In the genomic region with DNA sequence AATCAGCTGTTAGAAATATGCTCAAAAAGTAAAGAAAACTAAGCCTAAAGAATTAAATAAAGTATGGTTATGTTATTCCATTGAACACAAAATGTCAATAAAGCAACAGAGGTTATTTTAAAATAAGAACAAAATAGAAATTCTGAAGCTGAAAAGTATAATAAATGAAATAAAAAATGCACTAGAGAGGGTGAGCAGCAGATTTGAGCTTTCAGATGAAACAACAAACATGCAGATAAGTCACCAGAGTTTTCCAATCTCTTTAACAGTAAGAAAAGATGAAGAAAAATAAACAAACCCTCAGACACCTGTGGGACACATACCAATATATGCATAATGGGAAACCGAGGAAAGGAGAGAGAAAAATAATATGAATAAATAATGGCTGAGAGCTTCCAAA, we compare ENCODE assay signal across 9 cellular contexts.
"Had no signal": no experiment of that assay in that cellular context is flagged by ENCODE, and none has a peak within 500 bp of the region (broad histone marks: within the 10 kb centered on the region; RNA-seq: fewer than 3 reads in every experiment).

No MANE protein-coding gene starts in this region.

- FAIRE-seq: H1, H54 had no signal

- H3K4me1 Mint-ChIP-seq: GM23338, H9 had no signal

- H3K4me3 Mint-ChIP-seq: GM23338, H9 had no signal

- H2AFZ ChIP-seq: GM23338 had no signal

- ATAC-seq: GM23338 had no signal

- DNase-seq: H9, HCEC 1CT, IMR-90, KBM-7 had no signal

- H3K9ac ChIP-seq: KMS-11 had no signal

- H3K4me2 ChIP-seq: GM23338, KMS-11 had no signal

- H3K4me3 ChIP-seq: GM23338 had no signal

- H3K27ac ChIP-seq: HL-60, KMS-11 had no signal

- H3K27ac Mint-ChIP-seq: GM23338, H9 had no signal
